ENCODE assay signal across 1 cellular context in the genomic region with DNA sequence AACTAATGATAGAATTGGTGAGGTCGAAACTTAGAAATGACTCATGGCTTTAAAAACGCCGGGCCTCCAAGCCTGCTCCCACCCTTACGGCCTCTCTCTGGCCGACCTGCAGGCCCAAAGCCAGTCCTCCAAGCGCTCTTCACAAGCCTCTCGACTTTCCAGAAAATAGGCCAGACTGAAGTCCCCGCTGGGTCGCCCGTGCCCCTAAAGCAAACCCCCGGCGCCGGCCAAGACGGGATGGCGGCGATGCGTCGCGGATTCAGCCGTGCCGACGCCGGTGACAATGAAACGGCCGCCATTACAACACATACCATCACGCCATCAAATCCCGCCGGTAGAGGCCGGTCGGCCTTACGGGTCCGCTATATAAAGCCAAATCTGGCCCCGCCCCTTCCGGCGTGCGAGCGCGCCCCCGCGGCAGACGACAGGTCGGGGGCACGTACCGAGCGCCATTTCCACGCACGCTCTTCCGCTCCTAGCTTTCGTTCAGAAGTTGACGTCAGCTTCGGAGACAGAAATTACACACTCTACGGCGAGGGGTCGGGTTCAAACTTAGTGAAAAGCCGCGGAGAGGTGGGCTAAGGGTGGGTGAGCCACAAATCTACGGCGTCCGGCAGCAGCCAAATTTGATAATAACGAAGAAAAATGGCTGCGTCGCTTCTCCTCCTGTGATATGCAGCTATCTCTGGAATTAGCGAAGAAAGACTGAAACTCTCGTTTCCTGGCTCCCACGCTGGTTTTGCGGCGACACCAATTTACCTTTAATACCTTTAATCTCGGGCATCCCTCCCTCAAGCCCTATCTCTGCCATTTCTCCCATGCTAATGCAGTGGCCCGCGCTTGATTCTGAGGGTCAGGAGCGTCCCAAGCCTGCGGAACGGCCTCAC.
TF ChIP-seq lines count a peak whose summit lies in the region.

TSS of gene RPL3 (minus strand) at position 340 of the 887 bp plus-strand sequence. CDS start at position 314, 26 bp downstream.

TF ChIP-seq in HepG2, 621 proteins besides CTCF, POLR2A, EP300 and RAD21 (continued from another document and continues in another):
- TF ChIP-seq, protein P1, sequence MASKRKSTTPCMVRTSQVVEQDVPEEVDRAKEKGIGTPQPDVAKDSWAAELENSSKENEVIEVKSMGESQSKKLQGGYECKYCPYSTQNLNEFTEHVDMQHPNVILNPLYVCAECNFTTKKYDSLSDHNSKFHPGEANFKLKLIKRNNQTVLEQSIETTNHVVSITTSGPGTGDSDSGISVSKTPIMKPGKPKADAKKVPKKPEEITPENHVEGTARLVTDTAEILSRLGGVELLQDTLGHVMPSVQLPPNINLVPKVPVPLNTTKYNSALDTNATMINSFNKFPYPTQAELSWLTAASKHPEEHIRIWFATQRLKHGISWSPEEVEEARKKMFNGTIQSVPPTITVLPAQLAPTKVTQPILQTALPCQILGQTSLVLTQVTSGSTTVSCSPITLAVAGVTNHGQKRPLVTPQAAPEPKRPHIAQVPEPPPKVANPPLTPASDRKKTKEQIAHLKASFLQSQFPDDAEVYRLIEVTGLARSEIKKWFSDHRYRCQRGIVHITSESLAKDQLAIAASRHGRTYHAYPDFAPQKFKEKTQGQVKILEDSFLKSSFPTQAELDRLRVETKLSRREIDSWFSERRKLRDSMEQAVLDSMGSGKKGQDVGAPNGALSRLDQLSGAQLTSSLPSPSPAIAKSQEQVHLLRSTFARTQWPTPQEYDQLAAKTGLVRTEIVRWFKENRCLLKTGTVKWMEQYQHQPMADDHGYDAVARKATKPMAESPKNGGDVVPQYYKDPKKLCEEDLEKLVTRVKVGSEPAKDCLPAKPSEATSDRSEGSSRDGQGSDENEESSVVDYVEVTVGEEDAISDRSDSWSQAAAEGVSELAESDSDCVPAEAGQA (IDR thresholded peaks at IDR 0.05; ENCODE audit: low read depth): peak; percentile 86; the same call in 1 of the 2 replicates
- TF ChIP-seq, protein P1 (CRISPR knock-in tag; IDR thresholded peaks at IDR 0.05; ENCODE audit: borderline replicate concordance): no peak
- TF ChIP-seq THAP11 (CRISPR knock-in tag; IDR thresholded peaks at IDR 0.05): peak; percentile 94
- TF ChIP-seq ZBTB3 (CRISPR knock-in tag; IDR thresholded peaks at IDR 0.05; ENCODE audit: borderline replicate concordance, low read depth): no peak; the same call in 1 of the 2 replicates
- no peak for TF ChIP-seq ZKSCAN1 (IDR thresholded peaks at IDR 0.05; ENCODE audit: low read length)
- no peak for TF ChIP-seq ZFYVE20 (CRISPR knock-in tag; IDR thresholded peaks at IDR 0.05; ENCODE audit: borderline replicate concordance, low read depth)
- TF ChIP-seq ZNF232 (CRISPR knock-in tag; IDR thresholded peaks at IDR 0.05; ENCODE audit: borderline replicate concordance): peak; percentile 87; the same call in 1 of the 2 replicates
- TF ChIP-seq HINFP (CRISPR knock-in tag; IDR thresholded peaks at IDR 0.05; ENCODE audit: low read depth): no peak
- TF ChIP-seq SUZ12 (IDR thresholded peaks at IDR 0.05; ENCODE audit: low read depth, low read length): no peak
- peak; percentile 97 for TF ChIP-seq GABPB1 (CRISPR knock-in tag; IDR thresholded peaks at IDR 0.05)
- TF ChIP-seq ZNF256 (CRISPR knock-in tag; conservative IDR thresholded peaks at IDR 0.05): peak; percentile 46; the same call in 1 of the 2 replicates
- TF ChIP-seq HBP1 (CRISPR knock-in tag; IDR thresholded peaks at IDR 0.05; ENCODE audit: low read depth): peak; percentile 92; the same call in 1 of the 2 replicates
- TF ChIP-seq THAP8 (CRISPR knock-in tag; IDR thresholded peaks at IDR 0.05; ENCODE audit: borderline replicate concordance): no peak; the same call in 1 of the 2 replicates
- no peak for TF ChIP-seq FOXA1 (IDR thresholded peaks at IDR 0.05)
- no peak; the same call in 1 of the 2 replicates for TF ChIP-seq FOXA1 (CRISPR knock-in tag; IDR thresholded peaks at IDR 0.05)
- TF ChIP-seq ZNF350 (CRISPR knock-in tag; IDR thresholded peaks at IDR 0.05; ENCODE audit: borderline replicate concordance, low read depth): peak; percentile 76; the same call in 1 of the 2 replicates
- TF ChIP-seq, protein P2, sequence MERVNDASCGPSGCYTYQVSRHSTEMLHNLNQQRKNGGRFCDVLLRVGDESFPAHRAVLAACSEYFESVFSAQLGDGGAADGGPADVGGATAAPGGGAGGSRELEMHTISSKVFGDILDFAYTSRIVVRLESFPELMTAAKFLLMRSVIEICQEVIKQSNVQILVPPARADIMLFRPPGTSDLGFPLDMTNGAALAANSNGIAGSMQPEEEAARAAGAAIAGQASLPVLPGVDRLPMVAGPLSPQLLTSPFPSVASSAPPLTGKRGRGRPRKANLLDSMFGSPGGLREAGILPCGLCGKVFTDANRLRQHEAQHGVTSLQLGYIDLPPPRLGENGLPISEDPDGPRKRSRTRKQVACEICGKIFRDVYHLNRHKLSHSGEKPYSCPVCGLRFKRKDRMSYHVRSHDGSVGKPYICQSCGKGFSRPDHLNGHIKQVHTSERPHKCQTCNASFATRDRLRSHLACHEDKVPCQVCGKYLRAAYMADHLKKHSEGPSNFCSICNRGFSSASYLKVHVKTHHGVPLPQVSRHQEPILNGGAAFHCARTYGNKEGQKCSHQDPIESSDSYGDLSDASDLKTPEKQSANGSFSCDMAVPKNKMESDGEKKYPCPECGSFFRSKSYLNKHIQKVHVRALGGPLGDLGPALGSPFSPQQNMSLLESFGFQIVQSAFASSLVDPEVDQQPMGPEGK (CRISPR knock-in tag; IDR thresholded peaks at IDR 0.05): peak; percentile 82
- TF ChIP-seq, protein P3, sequence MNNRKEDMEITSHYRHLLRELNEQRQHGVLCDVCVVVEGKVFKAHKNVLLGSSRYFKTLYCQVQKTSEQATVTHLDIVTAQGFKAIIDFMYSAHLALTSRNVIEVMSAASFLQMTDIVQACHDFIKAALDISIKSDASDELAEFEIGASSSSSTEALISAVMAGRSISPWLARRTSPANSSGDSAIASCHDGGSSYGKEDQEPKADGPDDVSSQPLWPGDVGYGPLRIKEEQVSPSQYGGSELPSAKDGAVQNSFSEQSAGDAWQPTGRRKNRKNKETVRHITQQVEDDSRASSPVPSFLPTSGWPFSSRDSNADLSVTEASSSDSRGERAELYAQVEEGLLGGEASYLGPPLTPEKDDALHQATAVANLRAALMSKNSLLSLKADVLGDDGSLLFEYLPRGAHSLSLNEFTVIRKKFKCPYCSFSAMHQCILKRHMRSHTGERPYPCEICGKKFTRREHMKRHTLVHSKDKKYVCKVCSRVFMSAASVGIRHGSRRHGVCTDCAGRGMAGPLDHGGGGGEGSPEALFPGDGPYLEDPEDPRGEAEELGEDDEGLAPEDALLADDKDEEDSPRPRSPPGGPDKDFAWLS (CRISPR knock-in tag; IDR thresholded peaks at IDR 0.05; ENCODE audit: borderline replicate concordance): no peak
- peak; percentile 46; the same call in 1 of the 2 replicates for TF ChIP-seq ZNF263 (CRISPR knock-in tag; IDR thresholded peaks at IDR 0.05)
- TF ChIP-seq SRSF4 (IDR thresholded peaks at IDR 0.05; ENCODE audit: low read depth, low read length, poor library complexity, severe bottlenecking): no peak
- TF ChIP-seq ZNF44 (CRISPR knock-in tag; IDR thresholded peaks at IDR 0.05): no peak
- no peak; the same call in 1 of the 2 replicates for TF ChIP-seq ZNF777 (CRISPR knock-in tag; IDR thresholded peaks at IDR 0.05)
- TF ChIP-seq ZNF773 (CRISPR knock-in tag; IDR thresholded peaks at IDR 0.05; ENCODE audit: borderline replicate concordance): no peak; the same call in 1 of the 2 replicates
- no peak for TF ChIP-seq SOX6 (IDR thresholded peaks at IDR 0.05)
- peak; percentile 79 for TF ChIP-seq SOX6 (CRISPR knock-in tag; IDR thresholded peaks at IDR 0.05)
- no peak for TF ChIP-seq TAF15 (IDR thresholded peaks at IDR 0.05; ENCODE audit: low read depth, low read length, poor library complexity, severe bottlenecking)
- no peak; the same call in 1 of the 2 replicates for TF ChIP-seq POGK (CRISPR knock-in tag; conservative IDR thresholded peaks at IDR 0.05)
- TF ChIP-seq NFRKB (IDR thresholded peaks at IDR 0.05): peak; percentile 75
- no peak; the same call in 1 of the 2 replicates for TF ChIP-seq ZNF790 (CRISPR knock-in tag; IDR thresholded peaks at IDR 0.05; ENCODE audit: borderline replicate concordance)
- TF ChIP-seq CAMTA2 (CRISPR knock-in tag; IDR thresholded peaks at IDR 0.05; ENCODE audit: borderline replicate concordance): peak; percentile 51; the same call in 1 of the 2 replicates
- no peak for TF ChIP-seq HOXA9 (CRISPR knock-in tag; IDR thresholded peaks at IDR 0.05; ENCODE audit: borderline replicate concordance)
- peak; percentile 67 for TF ChIP-seq TP53 (CRISPR knock-in tag; conservative IDR thresholded peaks at IDR 0.05)
- TF ChIP-seq, protein P4, sequence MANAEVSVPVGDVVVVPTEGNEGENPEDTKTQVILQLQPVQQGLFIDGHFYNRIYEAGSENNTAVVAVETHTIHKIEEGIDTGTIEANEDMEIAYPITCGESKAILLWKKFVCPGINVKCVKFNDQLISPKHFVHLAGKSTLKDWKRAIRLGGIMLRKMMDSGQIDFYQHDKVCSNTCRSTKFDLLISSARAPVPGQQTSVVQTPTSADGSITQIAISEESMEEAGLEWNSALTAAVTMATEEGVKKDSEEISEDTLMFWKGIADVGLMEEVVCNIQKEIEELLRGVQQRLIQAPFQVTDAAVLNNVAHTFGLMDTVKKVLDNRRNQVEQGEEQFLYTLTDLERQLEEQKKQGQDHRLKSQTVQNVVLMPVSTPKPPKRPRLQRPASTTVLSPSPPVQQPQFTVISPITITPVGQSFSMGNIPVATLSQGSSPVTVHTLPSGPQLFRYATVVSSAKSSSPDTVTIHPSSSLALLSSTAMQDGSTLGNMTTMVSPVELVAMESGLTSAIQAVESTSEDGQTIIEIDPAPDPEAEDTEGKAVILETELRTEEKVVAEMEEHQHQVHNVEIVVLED (CRISPR knock-in tag; IDR thresholded peaks at IDR 0.05; ENCODE audit: borderline replicate concordance): peak; percentile 100
